9 cellular contexts compared by ENCODE assay signal in genomic region chr6:29661502-29662141, GRCh38. TPM values are rescaled to one million over a fixed set of nuclear protein-coding genes. Genes with fewer than 3 reads are reported as not detected.
DNase-seq lines count a peak whose midpoint lies in the region; FAIRE-seq and TF ChIP-seq lines count a peak whose summit lies in the region.
"Not testable (repeated sequence)": the region's sequence is repeated elsewhere in the genome, so short reads cannot be mapped to it uniquely, and the experiment has no call there.
"Had no signal": no experiment of that assay in that cellular context is flagged by ENCODE, and none has a peak within 500 bp of the region (broad histone marks: within the 10 kb centered on the region; RNA-seq: fewer than 3 reads in every experiment).

No MANE protein-coding gene starts in this region.

- not testable (repeated sequence) for H3K79me2 ChIP-seq in PC-9 (ENCODE audit: low read depth); mammary epithelial cell (ENCODE audit: insufficient read depth, low read length); H1 (ENCODE audit: control insufficient read depth in 1 of 2, insufficient read depth in 2 of 2, low read length in 2 of 2); keratinocyte (ENCODE audit: control insufficient read depth, insufficient read depth, low read length)

- H3K56ac ChIP-seq in H1 (replicated peaks; ENCODE audit: insufficient read length, low read depth, low read length), result peak overlapping the region; percentile 32

- H2BK20ac ChIP-seq in H1 (ENCODE audit: low read length), result peak overlapping the region; percentile 80; the same call in 1 of the 2 replicates

- not testable (repeated sequence) for BruUV-seq in PC-9 (replicated peaks; lab: Mats Ljungman, UMichigan); mammary epithelial cell (replicated peaks; lab: Mats Ljungman, UMichigan)

- intact Hi-C loops in PC-9 (cut with micrococcal nuclease; ENCODE audit: unreplicated experiment), result not testable (repeated sequence)
- intact Hi-C loops in mammary epithelial cell (cut with micrococcal nuclease), result loop anchor here (2.0 kb wide), 1 partner anchor 17 kb away; no protein-coding TSS in a partner anchor

- not testable (repeated sequence) for H3K27me3 ChIP-seq in H7 (ENCODE audit: control insufficient read depth, insufficient read depth, low read length); PC-9 (ENCODE audit: insufficient read depth, low read depth); mammary epithelial cell (ENCODE audit: insufficient read depth, low read length); H1 (replicated peaks in 1 of 4; ENCODE audit: control insufficient read depth in 3 of 4, extremely low read depth in 1 of 4, insufficient read depth in 3 of 4, low read length in 3 of 4); keratinocyte (ENCODE audit: control insufficient read depth, extremely low read depth, insufficient read depth, low read length)

- FAIRE-seq in H1 (lab: Jason Lieb, UNC), result peak; percentile 81
- FAIRE-seq in keratinocyte (lab: Jason Lieb, UNC), result peak; percentile 59

- not testable (repeated sequence) for H3F3A ChIP-seq in PC-9 (ENCODE audit: insufficient read depth, low read depth)

- H2BK15ac ChIP-seq in H1 (ENCODE audit: low read length), result not testable (repeated sequence)

- DNase-seq in H7, result peak; percentile 54
- DNase-seq in PC-9, result peak; percentile 50 to 77
- DNase-seq in mammary epithelial cell, result peak; percentile 87
- peak; percentile 57 to 91 for DNase-seq in H1 (ENCODE audit: low read depth in 1 of 2, low spot score in 2 of 2)
- DNase-seq in iPS DF 19.7 (ENCODE audit: low read depth, low spot score), result peak; percentile 96
- peak; percentile 76 for DNase-seq in keratinocyte (ENCODE audit: low read depth, low spot score)
- peak; percentile 64 for DNase-seq in renal cortical epithelial cell (ENCODE audit: low read depth)

- peak overlapping the region; percentile 56 for H2BK12ac ChIP-seq in H1 (ENCODE audit: low read depth, low read length)

- not testable (repeated sequence) for H3K9me1 ChIP-seq in keratinocyte (ENCODE audit: control insufficient read depth, extremely low read depth, insufficient read depth, low read length)

- H3K27ac ChIP-seq in PC-9 (peak overlapping the region; percentile 48; the same call in 1 of the 2 replicates), H1 (ENCODE audit: low read depth, low read length) (peak overlapping the region; percentile 84; the same call in 1 of the 2 replicates), keratinocyte (ENCODE audit: control insufficient read depth, insufficient read depth, low read length) (peak overlapping the region; percentile 53)
- H3K27ac ChIP-seq in mammary epithelial cell (ENCODE audit: insufficient read depth, low read depth, low read length), result not testable (repeated sequence)

- not testable (repeated sequence) for H3K36me3 ChIP-seq in H7 (replicated peaks; ENCODE audit: control insufficient read depth, insufficient read depth, low read length); PC-9 (ENCODE audit: low read depth); mammary epithelial cell (ENCODE audit: insufficient read depth, low read length); H1 (ENCODE audit: control insufficient read depth in 2 of 4, insufficient read depth in 4 of 4, low read length in 3 of 4); keratinocyte (ENCODE audit: control insufficient read depth in 2 of 2, extremely low read depth in 1 of 2, insufficient read depth in 2 of 2, low read length in 2 of 2)

- H4K5ac ChIP-seq in H1 (ENCODE audit: insufficient read length, low read depth, low read length), result peak overlapping the region; percentile 55

- peak overlapping the region; percentile 99 for H2BK5ac ChIP-seq in H1 (ENCODE audit: low read depth, low read length)

- TF ChIP-seq CTCF in PC-9 (conservative IDR thresholded peaks at IDR 0.05); mammary epithelial cell (conservative IDR thresholded peaks at IDR 0.05 in 1 of 2, IDR thresholded peaks at IDR 0.05 in 1 of 2; ENCODE audit: extremely low read depth in 1 of 2, insufficient read depth in 1 of 2, low read depth in 1 of 2, low read length in 2 of 2); H1 (IDR thresholded peaks at IDR 0.05; ENCODE audit: control extremely low read depth in 1 of 3, insufficient read depth in 1 of 3, low read depth in 1 of 3, low read length in 3 of 3); keratinocyte (optimal IDR thresholded peaks at IDR 0.05 in 1 of 3, IDR thresholded peaks at IDR 0.05 in 1 of 3, conservative IDR thresholded peaks at IDR 0.05 in 1 of 3; ENCODE audit: extremely low read depth in 1 of 3, insufficient read depth in 2 of 3, low read length in 3 of 3): not testable (repeated sequence)

- 0 out of 3 replicates have a peak, but pooled peaks of 1 of the 2 experiments have one; percentile 56 for TF ChIP-seq POLR2A in H1 (IDR thresholded peaks at IDR 0.05; ENCODE audit: control extremely low read depth in 1 of 2, low read depth in 2 of 2, low read length in 2 of 2)

- H4K91ac ChIP-seq in H1 (replicated peaks; ENCODE audit: insufficient read length, low read length), result peak overlapping the region; percentile 76

- peak overlapping the region; percentile 69 for H3K4ac ChIP-seq in H1 (replicated peaks; ENCODE audit: insufficient read length, low read depth, low read length)

- H3K4me1 ChIP-seq in PC-9 (replicated peaks; ENCODE audit: insufficient read depth); mammary epithelial cell (ENCODE audit: insufficient read depth, low read length): not testable (repeated sequence)
- H3K4me1 ChIP-seq in H1 (replicated peaks in 1 of 4; ENCODE audit: control insufficient read depth in 3 of 4, insufficient read depth in 4 of 4, low read length in 3 of 4) (peaks cover 8 to 28% (median 19%) of the 10 kb centered on the region in 4 experiments), keratinocyte (ENCODE audit: control insufficient read depth, extremely low read depth, insufficient read depth, low read length) (peaks cover 11% of the 10 kb centered on the region)

- not testable (repeated sequence) for H3K9me3 ChIP-seq in PC-9 (ENCODE audit: insufficient read depth, low read depth); mammary epithelial cell (replicated peaks; ENCODE audit: insufficient read depth, low read length); H1 (ENCODE audit: insufficient read depth in 2 of 2, low read depth in 1 of 2, low read length in 1 of 2); keratinocyte (ENCODE audit: control insufficient read depth, low read depth, low read length)

- H3K9me2 ChIP-seq in PC-9 (ENCODE audit: insufficient read depth), result not testable (repeated sequence)

- not testable (repeated sequence) for H3K23me2 ChIP-seq in H1 (ENCODE audit: low read depth, low read length)

- not testable (repeated sequence) for H3K4me3 ChIP-seq in H7 (ENCODE audit: insufficient read depth, low read depth, low read length); PC-9; mammary epithelial cell (replicated peaks in 1 of 3; ENCODE audit: insufficient read depth in 1 of 3, low read depth in 2 of 3, low read length in 3 of 3); keratinocyte (ENCODE audit: control insufficient read depth in 2 of 3, extremely low read depth in 1 of 3, insufficient read depth in 2 of 3, low read depth in 1 of 3, low read length in 3 of 3)
- peak overlapping the region in 1 of 4 experiments; percentile 15; a peak in 1 of 8 replicates for H3K4me3 ChIP-seq in H1 (ENCODE audit: extremely low read depth in 1 of 4, insufficient read depth in 2 of 4, low read depth in 3 of 4, low read length in 4 of 4)

- 14% methylated on average over 11 of the region's 14 CpGs for WGBS in mammary epithelial cell (ENCODE audit: low coverage, missing lambda C conversion rate)
- WGBS in H1 (ENCODE audit: extremely low coverage in 1 of 2, insufficient coverage in 1 of 2, insufficient read length in 1 of 2, insufficient replicate concordance in 2 of 2, low coverage in 1 of 2, low lambda C conversion rate in 2 of 2, missing lambda C conversion rate in 1 of 2), 2 experiments, result 13% methylated on average over 8 of the region's 14 CpGs; no CpG with 5 or more reads in 1 of the 2 experiments

- not testable (repeated sequence) for H3K9ac ChIP-seq in mammary epithelial cell (ENCODE audit: insufficient read depth, low read length); H1 (replicated peaks in 1 of 4; ENCODE audit: extremely low read depth in 1 of 4, low read depth in 3 of 4, low read length in 3 of 4); keratinocyte (ENCODE audit: control insufficient read depth, extremely low read depth, insufficient read depth, low read length)

- not testable (repeated sequence) for H4K8ac ChIP-seq in H1 (ENCODE audit: extremely low read depth, insufficient read depth, low read length)

- peak overlapping the region; percentile 49 for H3K18ac ChIP-seq in H1 (ENCODE audit: extremely low read depth, low read length)

- not testable (repeated sequence) for H2AK5ac ChIP-seq in H1 (ENCODE audit: low read depth, low read length)

- H2AFZ ChIP-seq in PC-9; mammary epithelial cell (ENCODE audit: low read depth, low read length); H1 (ENCODE audit: low read length); keratinocyte (ENCODE audit: control insufficient read depth, low read length): not testable (repeated sequence)

- in situ Hi-C loops in mammary epithelial cell (cut with MboI; ENCODE audit: low sequenced_read_pairs in 2 of 2), result not testable (repeated sequence)

- not testable (repeated sequence) for H3K4me2 ChIP-seq in PC-9; mammary epithelial cell (ENCODE audit: insufficient read depth, low read depth, low read length)
- H3K4me2 ChIP-seq in H1 (ENCODE audit: insufficient read depth in 1 of 2, low read depth in 2 of 2, low read length in 2 of 2) (peak overlapping the region; percentile 13 to 35; a peak in 3 of 4 replicates), keratinocyte (ENCODE audit: control insufficient read depth, extremely low read depth, insufficient read depth, low read depth, low read length) (peak overlapping the region; percentile 0)

- CTCF ChIA-PET in PC-9 (lab: Charles Lee), result interaction anchor here (0.6 to 1.9 kb wide), 4 partner anchors 9 to 35 kb away, joined by 3 to 10 read pairs (median 4); no protein-coding TSS in a partner anchor
- CTCF ChIA-PET in mammary epithelial cell (lab: Charles Lee; ENCODE audit: low non-redundant PET), result not testable (repeated sequence)
- CTCF ChIA-PET in H1 (lab: Charles Lee; ENCODE audit: partially characterized antibody), result interaction anchor here (1.0 to 24.4 kb wide), 6 partner anchors 19 to 50 kb away, joined by 3 to 658 read pairs (median 253); partner anchors contain the start of genes GABBR1 and ZFP57

- not testable (repeated sequence) for TF ChIP-seq EP300 in H1 (IDR thresholded peaks at IDR 0.05; ENCODE audit: borderline replicate concordance in 1 of 2, low read depth in 2 of 2, low read length in 2 of 2)

- TF ChIP-seq RAD21 in H1 (IDR thresholded peaks at IDR 0.05 in 1 of 2, conservative IDR thresholded peaks at IDR 0.05 in 1 of 2; ENCODE audit: low read depth in 2 of 2, low read length in 2 of 2), result not testable (repeated sequence)

- H2BK120ac ChIP-seq in H1 (replicated peaks; ENCODE audit: low read depth, low read length), result peak overlapping the region; percentile 26

- dilution Hi-C loops in mammary epithelial cell (cut with HindIII; ENCODE audit: low sequenced_read_pairs), result loop anchor here (25.0 kb wide), 1 partner anchor 501 kb away; the partner anchor contains the start of genes TRIM10 and TRIM15
- dilution Hi-C loops in keratinocyte (cut with MboI; ENCODE audit: extremely low pct_ligation_motif_present, low sequenced_read_pairs), result not testable (repeated sequence)

- not testable (repeated sequence) for H3K79me1 ChIP-seq in H1 (ENCODE audit: low read depth, low read length)

- not testable (repeated sequence) for H3K14ac ChIP-seq in H1 (ENCODE audit: insufficient read length)

- not testable (repeated sequence) for H4K20me1 ChIP-seq in PC-9 (ENCODE audit: insufficient read depth); mammary epithelial cell (ENCODE audit: insufficient read depth, low read length); H1 (replicated peaks in 1 of 2; ENCODE audit: control insufficient read depth in 1 of 2, insufficient read depth in 2 of 2, low read length in 2 of 2); keratinocyte (ENCODE audit: control insufficient read depth, extremely low read depth, insufficient read depth, low read length)

- POLR2A ChIA-PET in PC-9 (lab: Charles Lee; ENCODE audit: unreplicated experiment), result interaction anchor here (0.6 kb wide), 1 partner anchor 88 kb away, joined by 6 read pairs; no protein-coding TSS in a partner anchor
- POLR2A ChIA-PET in H1 (lab: Charles Lee; ENCODE audit: partially characterized antibody), result interaction anchor here (1.0 to 8.4 kb wide), 12 partner anchors 9 to 38 kb away, joined by 3 to 78 read pairs (median 4); no protein-coding TSS in a partner anchor

- H3K23ac ChIP-seq in H1 (ENCODE audit: insufficient read length), result not testable (repeated sequence)

RNA-seq across cellular contexts. Expression of gene MOG, which starts 4.7 kb away (rescaled TPM):
- total RNA-seq in H7 (2014; rRNA removed; shearing (Covaris generic)), result 1.4 and 2.0 TPM in 2 replicates
- total RNA-seq in PC-9 (2021), result not detected in 2 replicates
- total RNA-seq in mammary epithelial cell, result not detected
- polyA plus RNA-seq in mammary epithelial cell, result not detected
- not detected for polyA minus RNA-seq in mammary epithelial cell
- 0.31 and 0.86 TPM in 2 replicates for total RNA-seq in H1 (2021; fragmentation: NEBNext Ultra II Directional; extraction: Animal tissue kit (Norgen Biotek cat#: 25700))
- polyA plus RNA-seq in H1 (2011; rRNA removed), result 0.17 and 0.19 TPM in 2 replicates
- 0.43 TPM for polyA plus RNA-seq in H1 (2011; cell fraction: cytosol; rRNA removed)
- polyA plus RNA-seq in H1 (2011; cell fraction: nucleus; rRNA removed), result 0.36 TPM
- polyA plus RNA-seq in H1 (2012, experiment 1 of 2), result 0.19 to 0.36 TPM (median 0.33 TPM) in 4 replicates
- 0.28 TPM for polyA plus RNA-seq in H1 (2012, experiment 2 of 2)
- 0.26 TPM for polyA plus RNA-seq in H1 (2013, experiment 1 of 2)
- polyA plus RNA-seq in H1 (2013, experiment 2 of 2), result 0.35 TPM
- 0.07 and 0.47 TPM in 2 replicates for polyA minus RNA-seq in H1 (2011; rRNA and poly(A)+ RNA removed)
- not detected for polyA minus RNA-seq in H1 (2011; cell fraction: cytosol; rRNA and poly(A)+ RNA removed)
- polyA minus RNA-seq in H1 (2011; cell fraction: nucleus; rRNA and poly(A)+ RNA removed), result 1.6 TPM
- not detected in 3 replicates for polyA plus RNA-seq in keratinocyte
- not detected for polyA plus RNA-seq in keratinocyte (2011; ENCODE audit: low read depth)
- not detected in 2 replicates for polyA plus RNA-seq in keratinocyte (2011; cell fraction: cytosol; rRNA removed)
- polyA plus RNA-seq in keratinocyte (2011; cell fraction: nucleus; rRNA removed), result not detected in 2 replicates
- polyA plus RNA-seq in keratinocyte (2012; ENCODE audit: low replicate concordance), result 0.11 and 0.14 TPM in 2 replicates
- polyA minus RNA-seq in keratinocyte, result not detected in 3 replicates
- polyA minus RNA-seq in keratinocyte (2011; cell fraction: cytosol; rRNA and poly(A)+ RNA removed), result not detected
- polyA minus RNA-seq in keratinocyte (2011; cell fraction: nucleus; rRNA and poly(A)+ RNA removed), result not detected in 2 replicates
- total RNA-seq in renal cortical epithelial cell, result not detected in 2 replicates
- total RNA-seq: CD8-positive, alpha-beta T cell; H4 had no signal

RNA-seq across cellular contexts. Expression of gene ZFP57, which starts 19.3 kb away (rescaled TPM):
- total RNA-seq in H7 (2014; rRNA removed; shearing (Covaris generic)), result 0.10 and 0.74 TPM in 2 replicates
- total RNA-seq in PC-9 (2021) (0.98 and 1.1 TPM in 2 replicates), mammary epithelial cell (10 to 100 TPM in 1 of 2 donors, 1 to 10 TPM in 1; 2.4 to 30.8 TPM), renal cortical epithelial cell (0.10 and 0.69 TPM in 2 replicates)
- polyA plus RNA-seq in mammary epithelial cell (1.1 TPM), H1 (2011; rRNA removed) (0.85 and 1.0 TPM in 2 replicates), keratinocyte (17.4 to 26.3 TPM (median 22.5 TPM) in 3 replicates)
- polyA minus RNA-seq in mammary epithelial cell (not detected), keratinocyte (22.3 to 33.2 TPM (median 25.4 TPM) in 3 replicates)
- 1.2 TPM in 2 replicates for total RNA-seq in H1 (2021; fragmentation: NEBNext Ultra II Directional; extraction: Animal tissue kit (Norgen Biotek cat#: 25700))
- 1.4 TPM for polyA plus RNA-seq in H1 (2011; cell fraction: cytosol; rRNA removed)
- polyA plus RNA-seq in H1 (2011; cell fraction: nucleus; rRNA removed), result 1.7 TPM
- polyA plus RNA-seq in H1 (2012, experiment 1 of 2), result 0.64 to 1.1 TPM (median 0.75 TPM) in 4 replicates
- 0.43 TPM for polyA plus RNA-seq in H1 (2012, experiment 2 of 2)
- polyA plus RNA-seq in H1 (2013, experiment 1 of 2), result 0.63 TPM
- polyA plus RNA-seq in H1 (2013, experiment 2 of 2), result 0.68 TPM
- 0.63 and 0.98 TPM in 2 replicates for polyA minus RNA-seq in H1 (2011; rRNA and poly(A)+ RNA removed)
- 0.73 TPM for polyA minus RNA-seq in H1 (2011; cell fraction: cytosol; rRNA and poly(A)+ RNA removed)
- 0.50 TPM for polyA minus RNA-seq in H1 (2011; cell fraction: nucleus; rRNA and poly(A)+ RNA removed)
- 2.8 TPM for polyA plus RNA-seq in keratinocyte (2011; ENCODE audit: low read depth)
- 21.5 and 22.4 TPM in 2 replicates for polyA plus RNA-seq in keratinocyte (2011; cell fraction: cytosol; rRNA removed)
- 37.8 and 49.7 TPM in 2 replicates for polyA plus RNA-seq in keratinocyte (2011; cell fraction: nucleus; rRNA removed)
- polyA plus RNA-seq in keratinocyte (2012; ENCODE audit: low replicate concordance), result 3.6 and 15.0 TPM in 2 replicates
- polyA minus RNA-seq in keratinocyte (2011; cell fraction: cytosol; rRNA and poly(A)+ RNA removed), result 12.3 TPM
- 9.1 and 13.4 TPM in 2 replicates for polyA minus RNA-seq in keratinocyte (2011; cell fraction: nucleus; rRNA and poly(A)+ RNA removed)
- total RNA-seq: CD8-positive, alpha-beta T cell; H4 had no signal

RNA-seq across cellular contexts. Expression of gene GABBR1, which starts 28.6 kb away (rescaled TPM):
- total RNA-seq in H7 (2014; rRNA removed; shearing (Covaris generic)), result 21.8 and 23.2 TPM in 2 replicates
- total RNA-seq in PC-9 (2021) (36.3 and 43.6 TPM in 2 replicates), mammary epithelial cell (10 to 100 TPM; 14.5 to 78.4 TPM), renal cortical epithelial cell (4.3 and 10.2 TPM in 2 replicates)
- polyA plus RNA-seq in mammary epithelial cell (13.5 TPM), H1 (2011; rRNA removed) (78.3 and 86.7 TPM in 2 replicates), keratinocyte (10.4 to 18.9 TPM (median 18.9 TPM) in 3 replicates)
- polyA minus RNA-seq in mammary epithelial cell (47.3 TPM), keratinocyte (13.0 to 36.7 TPM (median 16.0 TPM) in 3 replicates)
- 67.8 and 75.9 TPM in 2 replicates for total RNA-seq in H1 (2021; fragmentation: NEBNext Ultra II Directional; extraction: Animal tissue kit (Norgen Biotek cat#: 25700))
- 59.9 TPM for polyA plus RNA-seq in H1 (2011; cell fraction: cytosol; rRNA removed)
- 315 TPM for polyA plus RNA-seq in H1 (2011; cell fraction: nucleus; rRNA removed)
- 55.4 to 76.8 TPM (median 71.2 TPM) in 4 replicates for polyA plus RNA-seq in H1 (2012, experiment 1 of 2)
- 19.6 TPM for polyA plus RNA-seq in H1 (2012, experiment 2 of 2)
- 58.3 TPM for polyA plus RNA-seq in H1 (2013, experiment 1 of 2)
- polyA plus RNA-seq in H1 (2013, experiment 2 of 2), result 52.1 TPM
- 73.3 and 88.3 TPM in 2 replicates for polyA minus RNA-seq in H1 (2011; rRNA and poly(A)+ RNA removed)
- polyA minus RNA-seq in H1 (2011; cell fraction: cytosol; rRNA and poly(A)+ RNA removed), result 25.2 TPM
- polyA minus RNA-seq in H1 (2011; cell fraction: nucleus; rRNA and poly(A)+ RNA removed), result 118 TPM
- 4.6 TPM for polyA plus RNA-seq in keratinocyte (2011; ENCODE audit: low read depth)
- 4.7 and 5.5 TPM in 2 replicates for polyA plus RNA-seq in keratinocyte (2011; cell fraction: cytosol; rRNA removed)
- 139 and 170 TPM in 2 replicates for polyA plus RNA-seq in keratinocyte (2011; cell fraction: nucleus; rRNA removed)
- 11.4 and 12.9 TPM in 2 replicates for polyA plus RNA-seq in keratinocyte (2012; ENCODE audit: low replicate concordance)
- 2.7 TPM for polyA minus RNA-seq in keratinocyte (2011; cell fraction: cytosol; rRNA and poly(A)+ RNA removed)
- 24.5 and 31.4 TPM in 2 replicates for polyA minus RNA-seq in keratinocyte (2011; cell fraction: nucleus; rRNA and poly(A)+ RNA removed)
